ENCODE assay signal across 10 cellular contexts in genomic region chr6:47733879-47734558, GRCh38. TPM values are rescaled to one million over a fixed set of nuclear protein-coding genes. Genes with fewer than 3 reads are reported as not detected.
DNase-seq lines count a peak whose midpoint lies in the region; ATAC-seq and TF ChIP-seq lines count a peak whose summit lies in the region.
"Had no signal": no experiment of that assay in that cellular context is flagged by ENCODE, and none has a peak within 500 bp of the region (broad histone marks: within the 10 kb centered on the region; RNA-seq: fewer than 3 reads in every experiment).

No MANE protein-coding gene starts in this region.

- peak; percentile 16 for DNase-seq in Daoy (ENCODE audit: low read depth)
- DNase-seq in Jurkat, Clone E6-1 (ENCODE audit: low read depth, low spot score), result peak; percentile 23
- no peak for DNase-seq in brain microvascular endothelial cell
- DNase-seq in osteocyte (ENCODE audit: extremely low spot score, unreplicated experiment), result no peak
- DNase-seq in NCI-H187 (lab: John Stamatoyannopoulos, UW), result no peak

- H3K36me3 Mint-ChIP-seq in osteocyte (ENCODE audit: unreplicated experiment), result no peaks in the 10 kb centered on the region
- H3K36me3 Mint-ChIP-seq: immature natural killer cell had no signal

- ATAC-seq in GM19468 (IDR thresholded peaks at IDR 0.05; ENCODE audit: extremely low read depth, unreplicated experiment) (peak; percentile 48), GM21515 (IDR thresholded peaks at IDR 0.05; ENCODE audit: unreplicated experiment) (no peak), HG02571 (IDR thresholded peaks at IDR 0.05; ENCODE audit: unreplicated experiment) (no peak)

- H3K4me1 Mint-ChIP-seq in osteocyte (ENCODE audit: unreplicated experiment), result no peaks in the 10 kb centered on the region
- H3K4me1 Mint-ChIP-seq: immature natural killer cell had no signal

- no peaks in the 10 kb centered on the region for H3K9me3 Mint-ChIP-seq in osteocyte (ENCODE audit: unreplicated experiment)

- TF ChIP-seq CTCF in brain microvascular endothelial cell (IDR thresholded peaks at IDR 0.05; ENCODE audit: low read depth, low read length, missing control alignments) (peak; percentile 22), osteocyte (IDR thresholded peaks at IDR 0.05) (peak; percentile 45)

- H3K27ac Mint-ChIP-seq in osteocyte (ENCODE audit: unreplicated experiment), result no peak overlapping the region
- H3K27ac Mint-ChIP-seq: immature natural killer cell had no signal

- no peaks in the 10 kb centered on the region for H3K27me3 Mint-ChIP-seq in osteocyte (ENCODE audit: unreplicated experiment)

- no peak overlapping the region for H3K4me3 Mint-ChIP-seq in osteocyte (ENCODE audit: unreplicated experiment)
- H3K4me3 Mint-ChIP-seq: immature natural killer cell had no signal

- no peaks in the 10 kb centered on the region for H3K36me3 ChIP-seq in brain microvascular endothelial cell (replicated peaks)
- H3K36me3 ChIP-seq: SJCRH30 had no signal

- no peaks in the 10 kb centered on the region for H3K27me3 ChIP-seq in brain microvascular endothelial cell (replicated peaks)
- H3K27me3 ChIP-seq: SJCRH30 had no signal

- H3K27ac ChIP-seq in brain microvascular endothelial cell, result no peak overlapping the region
- H3K27ac ChIP-seq: SJCRH30 had no signal

- no peak overlapping the region for H3K4me3 ChIP-seq in Jurkat, Clone E6-1 (ENCODE audit: low read length)
- H3K4me3 ChIP-seq in brain microvascular endothelial cell (ENCODE audit: low read depth, low read length), result no peak overlapping the region
- H3K4me3 ChIP-seq: SJCRH30 had no signal

- in situ Hi-C loops in brain microvascular endothelial cell (cut with HindIII; ENCODE audit: low pct_ligation_motif_present, low sequenced_read_pairs), result no loop called here

RNA-seq across cellular contexts. Expression of gene ADGRF4, which starts 35.6 kb away (rescaled TPM):
- total RNA-seq in Daoy (2014; rRNA removed; shearing (Covaris generic)), result 2.7 TPM in 2 replicates
- polyA plus RNA-seq in Jurkat, Clone E6-1 (2012; ENCODE audit: insufficient read depth, insufficient read length), result not detected
- total RNA-seq in osteocyte, result not detected in 2 replicates
- total RNA-seq: SJCRH30 had no signal
- polyA plus RNA-seq: immature natural killer cell had no signal

RNA-seq across cellular contexts. Expression of gene OPN5, which starts 47.8 kb away (rescaled TPM):
- total RNA-seq in Daoy (2014; rRNA removed; shearing (Covaris generic)), result 0.06 TPM in 1 of 2 replicates, not detected in the other
- not detected for polyA plus RNA-seq in Jurkat, Clone E6-1 (2012; ENCODE audit: insufficient read depth, insufficient read length)
- not detected in 2 replicates for total RNA-seq in osteocyte
- total RNA-seq: SJCRH30 had no signal
- polyA plus RNA-seq: immature natural killer cell had no signal

Comparison
In these comparisons a context has a peak if more than half of its experiments do, and no peak if none do; other contexts are left out.
1. DNase-seq: peak in Daoy (single experiment) and Jurkat, Clone E6-1 (single experiment); none in brain microvascular endothelial cell (single experiment), osteocyte (single experiment) and NCI-H187 (0 of 2).